Comparison of ENCODE assay signal across 1 cellular context in genomic region chr1:9275567-9276034, GRCh38.
TF ChIP-seq lines count a peak whose summit lies in the region.

No MANE protein-coding gene starts in this region.

TF ChIP-seq in HEK293, 187 proteins besides CTCF, POLR2A, EP300 and RAD21 (continued from another document and continues in another):
- no peak for TF ChIP-seq REST (tag by site-specific recombination; IDR thresholded peaks at IDR 0.05)
- no peak for TF ChIP-seq PBX3 (CRISPR knock-in tag; IDR thresholded peaks at IDR 0.05)
- TF ChIP-seq KLF9 (tag by site-specific recombination; IDR thresholded peaks at IDR 0.05; ENCODE audit: low read depth) = peak; percentile 16; the same call in 1 of the 2 replicates
- no peak for TF ChIP-seq RBAK (tag by site-specific recombination; IDR thresholded peaks at IDR 0.05)
- TF ChIP-seq ZNF433 (tag by site-specific recombination; IDR thresholded peaks at IDR 0.05; ENCODE audit: low read depth) = no peak
- TF ChIP-seq ZNF10 (tag by site-specific recombination; IDR thresholded peaks at IDR 0.05) = no peak
- TF ChIP-seq ZNF48 (tag by site-specific recombination; IDR thresholded peaks at IDR 0.05) = no peak
- TF ChIP-seq ZNF624 (tag by site-specific recombination; IDR thresholded peaks at IDR 0.05) = no peak
- TF ChIP-seq ZNF354C (tag by site-specific recombination; IDR thresholded peaks at IDR 0.05; ENCODE audit: borderline replicate concordance, low read depth) = no peak
- TF ChIP-seq FEZF1 (tag by site-specific recombination; IDR thresholded peaks at IDR 0.05) = no peak
- TF ChIP-seq ZNF148 (tag by site-specific recombination; IDR thresholded peaks at IDR 0.05; ENCODE audit: borderline replicate concordance) = no peak
- 0 out of 2 replicates have a peak, but pooled peaks have one; percentile 52 for TF ChIP-seq ZEB2 (tag by site-specific recombination; IDR thresholded peaks at IDR 0.05)
- TF ChIP-seq YY2 (tag by site-specific recombination; IDR thresholded peaks at IDR 0.05) = no peak
- TF ChIP-seq HOXA7 (CRISPR knock-in tag; IDR thresholded peaks at IDR 0.05; ENCODE audit: borderline replicate concordance) = no peak
- peak; percentile 82 for TF ChIP-seq SP7 (tag by site-specific recombination; IDR thresholded peaks at IDR 0.05)
- no peak for TF ChIP-seq HOXD13 (CRISPR knock-in tag; IDR thresholded peaks at IDR 0.05; ENCODE audit: borderline replicate concordance)
- TF ChIP-seq SP3 (tag by site-specific recombination; IDR thresholded peaks at IDR 0.05) = 0 out of 2 replicates have a peak, but pooled peaks have one; percentile 25
- TF ChIP-seq ZNF626 (tag by site-specific recombination; IDR thresholded peaks at IDR 0.05) = no peak
- TF ChIP-seq ZNF202 (tag by site-specific recombination; IDR thresholded peaks at IDR 0.05; ENCODE audit: borderline replicate concordance) = no peak
- TF ChIP-seq ZNF561 (tag by site-specific recombination; IDR thresholded peaks at IDR 0.05; ENCODE audit: borderline replicate concordance) = no peak
- no peak for TF ChIP-seq ZFP41 (tag by site-specific recombination; IDR thresholded peaks at IDR 0.05; ENCODE audit: borderline replicate concordance)
- no peak for TF ChIP-seq ZNF37A (tag by site-specific recombination; IDR thresholded peaks at IDR 0.05)
- peak; percentile 97 for TF ChIP-seq ZFHX2 (tag by site-specific recombination; conservative IDR thresholded peaks at IDR 0.05)
- TF ChIP-seq ZNF26 (tag by site-specific recombination; IDR thresholded peaks at IDR 0.05) = no peak
- 0 out of 2 replicates have a peak, but pooled peaks have one; percentile 31 for TF ChIP-seq ZFP69B (tag by site-specific recombination; IDR thresholded peaks at IDR 0.05)
- no peak for TF ChIP-seq ZNF391 (tag by site-specific recombination; IDR thresholded peaks at IDR 0.05; ENCODE audit: borderline replicate concordance, low read depth)
- no peak; the same call in 1 of the 2 replicates for TF ChIP-seq PRDM10 (tag by site-specific recombination; IDR thresholded peaks at IDR 0.05)
- TF ChIP-seq TSHZ1 (tag by site-specific recombination; IDR thresholded peaks at IDR 0.05; ENCODE audit: borderline replicate concordance) = no peak
- no peak for TF ChIP-seq ZNF548 (tag by site-specific recombination; IDR thresholded peaks at IDR 0.05)
- TF ChIP-seq ZNF473 (tag by site-specific recombination; IDR thresholded peaks at IDR 0.05) = no peak
- TF ChIP-seq ZNF664 (tag by site-specific recombination; IDR thresholded peaks at IDR 0.05) = no peak
- TF ChIP-seq EGR2 (tag by site-specific recombination; IDR thresholded peaks at IDR 0.05; ENCODE audit: low read depth) = peak; percentile 91
- TF ChIP-seq ZNF280D (tag by site-specific recombination; IDR thresholded peaks at IDR 0.05) = no peak
- TF ChIP-seq SP2 (tag by site-specific recombination; IDR thresholded peaks at IDR 0.05) = no peak
- TF ChIP-seq ZNF292 (tag by site-specific recombination; IDR thresholded peaks at IDR 0.05; ENCODE audit: borderline replicate concordance, low read depth) = no peak
- no peak for TF ChIP-seq ZNF747 (tag by site-specific recombination; IDR thresholded peaks at IDR 0.05)
- TF ChIP-seq ZNF140 (tag by site-specific recombination; IDR thresholded peaks at IDR 0.05) = no peak
- TF ChIP-seq ZNF501 (tag by site-specific recombination; IDR thresholded peaks at IDR 0.05) = no peak
- TF ChIP-seq OSR2 (tag by site-specific recombination; IDR thresholded peaks at IDR 0.05) = no peak
- TF ChIP-seq ZBTB6 (tag by site-specific recombination; IDR thresholded peaks at IDR 0.05) = no peak
- no peak for TF ChIP-seq TCF7L2 (IDR thresholded peaks at IDR 0.05; ENCODE audit: borderline replicate concordance, low read depth, low read length)
- TF ChIP-seq ZNF580 (tag by site-specific recombination; IDR thresholded peaks at IDR 0.05) = no peak
